In the genomic region with DNA sequence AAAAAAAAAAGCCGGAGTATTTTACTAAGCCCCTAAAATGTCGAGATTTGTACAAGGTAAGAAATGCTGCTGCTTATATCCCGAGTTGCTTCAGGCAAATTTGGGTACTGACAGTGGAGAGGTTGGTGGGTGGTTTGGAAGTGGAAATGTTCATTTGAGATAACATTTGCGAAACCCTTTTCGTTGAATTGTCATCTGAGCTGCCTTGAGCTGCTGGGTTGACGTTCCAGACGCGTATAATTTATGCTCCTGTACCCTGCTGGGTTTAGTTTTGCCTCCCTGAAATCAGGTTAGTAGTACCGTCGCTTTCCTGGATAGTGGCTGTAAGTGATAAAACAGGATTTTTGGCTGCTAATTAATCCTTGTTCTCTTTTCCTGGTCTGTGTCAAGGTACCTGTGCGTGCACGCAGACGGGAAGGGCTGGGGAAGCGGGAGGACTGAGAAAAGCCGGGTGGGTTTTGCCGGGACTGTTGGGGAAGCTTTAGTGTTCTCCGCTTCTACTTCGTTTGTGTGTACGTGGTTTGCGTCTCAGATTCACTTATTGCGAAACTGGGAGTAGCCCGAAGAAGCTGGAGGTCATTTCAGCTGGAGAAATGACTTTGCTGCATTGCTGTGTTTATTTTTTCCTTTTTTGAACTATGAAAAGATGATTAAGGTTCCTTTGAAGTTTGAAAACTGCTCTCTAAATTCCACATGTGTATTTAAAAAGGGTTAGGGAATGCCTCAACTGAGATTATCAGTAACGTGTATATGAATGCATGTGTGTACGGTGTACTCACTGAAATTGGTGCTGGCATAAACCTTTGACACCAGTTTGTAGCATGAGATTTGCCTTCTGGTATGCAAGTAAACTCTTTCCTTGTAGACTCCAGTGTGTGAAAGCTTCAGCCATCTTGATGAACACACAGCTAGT, we compare ENCODE assay signal across 7 cellular contexts. TPM values are rescaled to one million over a fixed set of nuclear protein-coding genes. Genes with fewer than 3 reads are reported as not detected.
DNase-seq lines count a peak whose midpoint lies in the region; ATAC-seq and TF ChIP-seq lines count a peak whose summit lies in the region.

No MANE protein-coding gene starts in this region.

- peak; percentile 10 for DNase-seq in MM.1S
- peak; percentile 81 for DNase-seq in fibroblast of mammary gland (ENCODE audit: low read depth)
- no peak for DNase-seq in natural killer cell treated with Interleukin-12 subunit alpha and Interleukin-12 subunit beta and Interleukin-15 and Interleukin-18, amount 100 ng/mL, for 72 hours (ENCODE audit: low spot score)

- no peaks in the 10 kb centered on the region for H3K9me2 ChIP-seq in MM.1S (replicated peaks; ENCODE audit: insufficient read depth, low read length)

- H3K4me2 ChIP-seq in MM.1S (ENCODE audit: low read depth, low read length) = peak overlapping the region; percentile 82

- peak overlapping the region; percentile 93 for H3K4me3 ChIP-seq in MM.1S (ENCODE audit: low read length)
- peak overlapping the region; percentile 76 for H3K4me3 ChIP-seq in WI38 (ENCODE audit: low read depth, low read length)
- H3K4me3 ChIP-seq in fibroblast of mammary gland (ENCODE audit: control insufficient read depth, low read depth, low read length) = peak overlapping the region; percentile 94

- no peaks in the 10 kb centered on the region for H3K9me3 Mint-ChIP-seq in natural killer cell treated with Interleukin-12 subunit alpha and Interleukin-12 subunit beta and Interleukin-15 and Interleukin-18, amount 100 ng/mL, for 72 hours

- peaks cover 27 to 49% of the 10 kb centered on the region in 2 donors for H3K4me1 Mint-ChIP-seq in natural killer cell treated with Interleukin-12 subunit alpha and Interleukin-12 subunit beta and Interleukin-15 and Interleukin-18, amount 100 ng/mL, for 72 hours (ENCODE audit: low read depth in 2 of 2)

- H3K4me1 ChIP-seq in ES-I3 (ENCODE audit: insufficient read depth, low read length) (no peaks in the 10 kb centered on the region), MM.1S (ENCODE audit: low read length) (peaks cover 11% of the 10 kb centered on the region)

- H3K27me3 ChIP-seq in MM.1S (replicated peaks; ENCODE audit: insufficient read depth, low read length) = no peaks in the 10 kb centered on the region

- H3K79me2 ChIP-seq in MM.1S (ENCODE audit: low read length) = peaks cover 57% of the 10 kb centered on the region

- TF ChIP-seq CTCF in MM.1S (IDR thresholded peaks at IDR 0.05; ENCODE audit: low read length) (no peak), WI38 (IDR thresholded peaks at IDR 0.05; ENCODE audit: low read depth, low read length) (no peak), fibroblast of mammary gland (conservative IDR thresholded peaks at IDR 0.05; ENCODE audit: control insufficient read depth, insufficient read depth, low read depth, low read length) (no peak)

- no peaks in the 10 kb centered on the region for H3K36me3 Mint-ChIP-seq in natural killer cell treated with Interleukin-12 subunit alpha and Interleukin-12 subunit beta and Interleukin-15 and Interleukin-18, amount 100 ng/mL, for 72 hours

- H3K27ac Mint-ChIP-seq in natural killer cell treated with Interleukin-12 subunit alpha and Interleukin-12 subunit beta and Interleukin-15 and Interleukin-18, amount 100 ng/mL, for 72 hours = peak overlapping the region; percentile 95 to 98

- H4K20me1 ChIP-seq in MM.1S (ENCODE audit: insufficient read depth, low read length) = no peaks in the 10 kb centered on the region

- H3K36me3 ChIP-seq in ES-I3 (ENCODE audit: insufficient read depth, low read length) (0 out of 2 replicates have a peak, but pooled peaks cover 2% of the 10 kb centered on the region), MM.1S (replicated peaks; ENCODE audit: insufficient read depth, low read length) (no peaks in the 10 kb centered on the region)

- peak overlapping the region; percentile 95; the same call in 1 of the 2 replicates for H3K27ac ChIP-seq in MM.1S (ENCODE audit: low read length)

- no peaks in the 10 kb centered on the region for H3K9me3 ChIP-seq in ES-I3 (ENCODE audit: control insufficient read depth, insufficient read depth, low read length)
- no peaks in the 10 kb centered on the region for H3K9me3 ChIP-seq in MM.1S (replicated peaks; ENCODE audit: insufficient read depth, low read length)

- H3K4me3 Mint-ChIP-seq in natural killer cell treated with Interleukin-12 subunit alpha and Interleukin-12 subunit beta and Interleukin-15 and Interleukin-18, amount 100 ng/mL, for 72 hours = peak overlapping the region; percentile 99

- H3K9ac ChIP-seq in ES-I3 (ENCODE audit: low read depth, low read length) = peak overlapping the region; percentile 92
- peak overlapping the region; percentile 97; the same call in 1 of the 2 replicates for H3K9ac ChIP-seq in MM.1S (ENCODE audit: low read length)

- peaks cover 14% of the 10 kb centered on the region for H3F3A ChIP-seq in MM.1S (ENCODE audit: insufficient read depth, low read length)

- peak overlapping the region; percentile 84; the same call in 1 of the 2 replicates for H2AFZ ChIP-seq in MM.1S (ENCODE audit: low read length)

- no peak for ATAC-seq in natural killer cell treated with Interleukin-12 subunit alpha and Interleukin-12 subunit beta and Interleukin-15 and Interleukin-18, amount 100 ng/mL, for 72 hours
- ATAC-seq in HG02759 (IDR thresholded peaks at IDR 0.05; ENCODE audit: unreplicated experiment) (no peak), HG03571 (IDR thresholded peaks at IDR 0.05; ENCODE audit: unreplicated experiment) (no peak)

- H3K27me3 Mint-ChIP-seq in natural killer cell treated with Interleukin-12 subunit alpha and Interleukin-12 subunit beta and Interleukin-15 and Interleukin-18, amount 100 ng/mL, for 72 hours = no peaks in the 10 kb centered on the region

RNA-seq across cellular contexts. Expression of a gene that starts 0.7 kb away (rescaled TPM):
- 10 to 100 TPM; 85.9 to 90.8 TPM for total RNA-seq in natural killer cell treated with Interleukin-12 subunit alpha and Interleukin-12 subunit beta and Interleukin-15 and Interleukin-18, amount 100 ng/mL, for 72 hours
